In the genomic region with DNA sequence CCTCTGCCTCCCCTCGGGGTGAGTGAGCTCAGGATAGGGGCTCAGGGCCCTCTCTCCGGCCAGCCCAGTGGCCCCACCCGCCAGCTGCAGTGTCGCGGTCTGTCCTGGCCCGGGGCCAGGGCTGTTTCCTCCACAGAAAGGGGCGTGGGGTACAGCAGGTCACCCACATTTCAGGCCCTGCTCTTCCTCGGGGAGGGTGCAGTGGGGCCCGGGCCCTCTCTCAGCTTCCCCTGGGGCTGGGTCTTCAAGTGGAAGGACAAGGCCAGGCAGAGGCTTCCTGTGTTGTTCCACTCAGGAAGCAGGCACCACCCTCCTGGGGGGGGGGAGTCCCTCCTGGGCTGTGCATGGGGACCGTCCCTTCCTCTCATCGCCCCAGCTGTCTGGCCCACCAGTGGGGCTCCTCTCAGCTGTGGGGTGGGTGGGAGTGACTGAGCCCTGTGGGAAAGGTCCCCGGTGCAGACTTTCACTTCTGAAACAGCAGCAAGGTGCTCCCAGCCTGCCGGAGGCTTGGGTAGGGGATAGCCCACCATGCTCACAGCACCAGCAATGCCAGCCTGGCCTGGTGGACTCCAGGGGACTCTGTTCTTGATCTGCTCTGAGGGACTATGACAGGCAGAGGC, we compare ENCODE assay signal across 8 cellular contexts. TPM values are rescaled to one million over a fixed set of nuclear protein-coding genes. Genes with fewer than 3 reads are reported as not detected.
A peak's percentile ranks its signal among the peaks of the same experiment; 100 is the strongest.
DNase-seq lines count a peak whose midpoint lies in the region; ATAC-seq and TF ChIP-seq lines count a peak whose summit lies in the region.

No MANE protein-coding gene starts in this region.

- H3K4me3 ChIP-seq in coronary artery = peak overlapping the region; percentile 47

- peak overlapping the region in 1 of 2 donors; percentile 77 for H3K27ac ChIP-seq in coronary artery

- no peak for TF ChIP-seq CTCF in coronary artery (IDR thresholded peaks at IDR 0.05)

- ATAC-seq in GM18907 (IDR thresholded peaks at IDR 0.05; ENCODE audit: unreplicated experiment) (peak; percentile 27), T-helper 17 cell (no peak), HG02588 (IDR thresholded peaks at IDR 0.05; ENCODE audit: unreplicated experiment) (no peak)

- H3K27me3 Mint-ChIP-seq in T-helper 17 cell = no peaks in the 10 kb centered on the region

- no peaks in the 10 kb centered on the region for H3K9me3 ChIP-seq in T-helper 17 cell (ENCODE audit: control insufficient read depth, low read length, poor library complexity, severe bottlenecking)

- peak overlapping the region; percentile 99 for H3K27ac Mint-ChIP-seq in T-helper 17 cell

- peak in 2 of 3 donors; percentile 39 to 54 for DNase-seq in T-helper 17 cell
- DNase-seq in coronary artery (ENCODE audit: low spot score) = no peak
- peak; percentile 83 for DNase-seq in stimulated activated CD4-positive, alpha-beta T cell treated with anti-CD3 and anti-CD28 coated beads, Interleukin-15, amount 100 ng/mL, for 24 hours
- no peak for DNase-seq in H4 (ENCODE audit: low spot score)
- DNase-seq in KG1 (lab: John Stamatoyannopoulos, UW) = no peak
- DNase-seq in mucosa of gallbladder (ENCODE audit: low spot score) = no peak

- H3K4me3 Mint-ChIP-seq in T-helper 17 cell = peak overlapping the region; percentile 96

- H3K36me3 Mint-ChIP-seq in T-helper 17 cell (ENCODE audit: low read depth) = no peaks in the 10 kb centered on the region

- H3K4me1 Mint-ChIP-seq in T-helper 17 cell = peaks cover 54% of the 10 kb centered on the region

RNA-seq across cellular contexts. Expression of a gene that starts 3.7 kb away (rescaled TPM):
- total RNA-seq in T-helper 17 cell (10 to 100 TPM; 43.4 to 47.1 TPM), mucosa of gallbladder (3.7 TPM)
- 0.10 TPM in 1 of 2 replicates, not detected in the other for total RNA-seq in H4 (2014; rRNA removed; shearing (Covaris generic))

RNA-seq across cellular contexts. Expression of a gene that starts 40.7 kb away (rescaled TPM):
- total RNA-seq in T-helper 17 cell (10 to 100 TPM; 16.1 to 18.4 TPM), mucosa of gallbladder (5.4 TPM)
- 42.8 and 46.1 TPM in 2 replicates for total RNA-seq in H4 (2014; rRNA removed; shearing (Covaris generic))

Comparison
In these comparisons a context has a peak if more than half of its experiments do, and no peak if none do; other contexts are left out.
1. DNase-seq: peak in T-helper 17 cell (2 of 3) and stimulated activated CD4-positive, alpha-beta T cell treated with anti-CD3 and anti-CD28 coated beads, Interleukin-15, amount 100 ng/mL, for 24 hours (single experiment); none in coronary artery (single experiment), H4 (single experiment), KG1 (single experiment) and mucosa of gallbladder (single experiment).